In genomic region chr1:218686258-218686657, GRCh38 we compare ENCODE assay signal across 1 cellular context.
TF ChIP-seq lines count a peak whose summit lies in the region.

No MANE protein-coding gene starts in this region.

TF ChIP-seq in HEK293, 187 proteins besides CTCF, POLR2A, EP300 and RAD21 (continued from another document and continues in another):
- TF ChIP-seq ZNF658 (tag by site-specific recombination; IDR thresholded peaks at IDR 0.05), result no peak
- no peak for TF ChIP-seq ZNF433 (tag by site-specific recombination; IDR thresholded peaks at IDR 0.05; ENCODE audit: low read depth)
- no peak for TF ChIP-seq ZNF513 (tag by site-specific recombination; IDR thresholded peaks at IDR 0.05)
- TF ChIP-seq ZNF548 (tag by site-specific recombination; IDR thresholded peaks at IDR 0.05), result no peak
- no peak for TF ChIP-seq ZNF138 (tag by site-specific recombination; IDR thresholded peaks at IDR 0.05; ENCODE audit: borderline replicate concordance)
- TF ChIP-seq ZNF692 (tag by site-specific recombination; IDR thresholded peaks at IDR 0.05), result 0 out of 2 replicates have a peak, but pooled peaks have one; percentile 26
- TF ChIP-seq ZBTB20 (tag by site-specific recombination; IDR thresholded peaks at IDR 0.05), result no peak
- TF ChIP-seq, protein P1, sequence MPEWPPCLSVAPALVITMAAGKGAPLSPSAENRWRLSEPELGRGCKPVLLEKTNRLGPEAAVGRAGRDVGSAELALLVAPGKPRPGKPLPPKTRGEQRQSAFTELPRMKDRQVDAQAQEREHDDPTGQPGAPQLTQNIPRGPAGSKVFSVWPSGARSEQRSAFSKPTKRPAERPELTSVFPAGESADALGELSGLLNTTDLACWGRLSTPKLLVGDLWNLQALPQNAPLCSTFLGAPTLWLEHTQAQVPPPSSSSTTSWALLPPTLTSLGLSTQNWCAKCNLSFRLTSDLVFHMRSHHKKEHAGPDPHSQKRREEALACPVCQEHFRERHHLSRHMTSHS (tag by site-specific recombination; IDR thresholded peaks at IDR 0.05), result peak; percentile 77
- TF ChIP-seq ZNF132 (tag by site-specific recombination; IDR thresholded peaks at IDR 0.05; ENCODE audit: borderline replicate concordance), result no peak
- TF ChIP-seq ZFP3 (tag by site-specific recombination; IDR thresholded peaks at IDR 0.05; ENCODE audit: low read depth), result no peak
- peak; percentile 58; the same call in 1 of the 2 replicates for TF ChIP-seq GLI2 (tag by site-specific recombination; IDR thresholded peaks at IDR 0.05; ENCODE audit: borderline replicate concordance, low read depth)
- TF ChIP-seq, protein P2, sequence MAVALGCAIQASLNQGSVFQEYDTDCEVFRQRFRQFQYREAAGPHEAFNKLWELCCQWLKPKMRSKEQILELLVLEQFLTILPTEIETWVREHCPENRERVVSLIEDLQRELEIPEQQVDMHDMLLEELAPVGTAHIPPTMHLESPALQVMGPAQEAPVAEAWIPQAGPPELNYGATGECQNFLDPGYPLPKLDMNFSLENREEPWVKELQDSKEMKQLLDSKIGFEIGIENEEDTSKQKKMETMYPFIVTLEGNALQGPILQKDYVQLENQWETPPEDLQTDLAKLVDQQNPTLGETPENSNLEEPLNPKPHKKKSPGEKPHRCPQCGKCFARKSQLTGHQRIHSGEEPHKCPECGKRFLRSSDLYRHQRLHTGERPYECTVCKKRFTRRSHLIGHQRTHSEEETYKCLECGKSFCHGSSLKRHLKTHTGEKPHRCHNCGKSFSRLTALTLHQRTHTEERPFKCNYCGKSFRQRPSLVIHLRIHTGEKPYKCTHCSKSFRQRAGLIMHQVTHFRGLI (tag by site-specific recombination; IDR thresholded peaks at IDR 0.05), result peak; percentile 28; the same call in 1 of the 2 replicates
- TF ChIP-seq, protein P3, sequence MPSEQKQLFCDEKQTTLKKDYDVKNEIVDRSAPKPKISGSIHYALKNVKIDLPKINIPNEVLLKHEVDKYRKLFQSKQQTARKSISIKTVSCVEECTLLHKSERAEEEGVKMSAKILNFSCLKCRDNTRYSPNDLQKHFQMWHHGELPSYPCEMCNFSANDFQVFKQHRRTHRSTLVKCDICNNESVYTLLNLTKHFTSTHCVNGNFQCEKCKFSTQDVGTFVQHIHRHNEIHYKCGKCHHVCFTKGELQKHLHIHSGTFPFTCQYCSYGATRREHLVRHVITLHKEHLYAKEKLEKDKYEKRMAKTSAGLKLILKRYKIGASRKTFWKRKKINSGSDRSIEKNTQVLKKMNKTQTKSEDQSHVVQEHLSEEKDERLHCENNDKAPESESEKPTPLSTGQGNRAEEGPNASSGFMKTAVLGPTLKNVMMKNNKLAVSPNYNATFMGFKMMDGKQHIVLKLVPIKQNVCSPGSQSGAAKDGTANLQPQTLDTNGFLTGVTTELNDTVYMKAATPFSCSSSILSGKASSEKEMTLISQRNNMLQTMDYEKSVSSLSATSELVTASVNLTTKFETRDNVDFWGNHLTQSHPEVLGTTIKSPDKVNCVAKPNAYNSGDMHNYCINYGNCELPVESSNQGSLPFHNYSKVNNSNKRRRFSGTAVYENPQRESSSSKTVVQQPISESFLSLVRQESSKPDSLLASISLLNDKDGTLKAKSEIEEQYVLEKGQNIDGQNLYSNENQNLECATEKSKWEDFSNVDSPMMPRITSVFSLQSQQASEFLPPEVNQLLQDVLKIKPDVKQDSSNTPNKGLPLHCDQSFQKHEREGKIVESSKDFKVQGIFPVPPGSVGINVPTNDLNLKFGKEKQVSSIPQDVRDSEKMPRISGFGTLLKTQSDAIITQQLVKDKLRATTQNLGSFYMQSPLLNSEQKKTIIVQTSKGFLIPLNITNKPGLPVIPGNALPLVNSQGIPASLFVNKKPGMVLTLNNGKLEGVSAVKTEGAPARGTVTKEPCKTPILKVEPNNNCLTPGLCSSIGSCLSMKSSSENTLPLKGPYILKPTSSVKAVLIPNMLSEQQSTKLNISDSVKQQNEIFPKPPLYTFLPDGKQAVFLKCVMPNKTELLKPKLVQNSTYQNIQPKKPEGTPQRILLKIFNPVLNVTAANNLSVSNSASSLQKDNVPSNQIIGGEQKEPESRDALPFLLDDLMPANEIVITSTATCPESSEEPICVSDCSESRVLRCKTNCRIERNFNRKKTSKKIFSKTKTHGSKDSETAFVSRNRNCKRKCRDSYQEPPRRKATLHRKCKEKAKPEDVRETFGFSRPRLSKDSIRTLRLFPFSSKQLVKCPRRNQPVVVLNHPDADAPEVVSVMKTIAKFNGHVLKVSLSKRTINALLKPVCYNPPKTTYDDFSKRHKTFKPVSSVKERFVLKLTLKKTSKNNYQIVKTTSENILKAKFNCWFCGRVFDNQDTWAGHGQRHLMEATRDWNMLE (tag by site-specific recombination; conservative IDR thresholded peaks at IDR 0.05; ENCODE audit: low read depth), result no peak
- TF ChIP-seq GLIS1 (tag by site-specific recombination; IDR thresholded peaks at IDR 0.05), result no peak
- TF ChIP-seq, protein P4, sequence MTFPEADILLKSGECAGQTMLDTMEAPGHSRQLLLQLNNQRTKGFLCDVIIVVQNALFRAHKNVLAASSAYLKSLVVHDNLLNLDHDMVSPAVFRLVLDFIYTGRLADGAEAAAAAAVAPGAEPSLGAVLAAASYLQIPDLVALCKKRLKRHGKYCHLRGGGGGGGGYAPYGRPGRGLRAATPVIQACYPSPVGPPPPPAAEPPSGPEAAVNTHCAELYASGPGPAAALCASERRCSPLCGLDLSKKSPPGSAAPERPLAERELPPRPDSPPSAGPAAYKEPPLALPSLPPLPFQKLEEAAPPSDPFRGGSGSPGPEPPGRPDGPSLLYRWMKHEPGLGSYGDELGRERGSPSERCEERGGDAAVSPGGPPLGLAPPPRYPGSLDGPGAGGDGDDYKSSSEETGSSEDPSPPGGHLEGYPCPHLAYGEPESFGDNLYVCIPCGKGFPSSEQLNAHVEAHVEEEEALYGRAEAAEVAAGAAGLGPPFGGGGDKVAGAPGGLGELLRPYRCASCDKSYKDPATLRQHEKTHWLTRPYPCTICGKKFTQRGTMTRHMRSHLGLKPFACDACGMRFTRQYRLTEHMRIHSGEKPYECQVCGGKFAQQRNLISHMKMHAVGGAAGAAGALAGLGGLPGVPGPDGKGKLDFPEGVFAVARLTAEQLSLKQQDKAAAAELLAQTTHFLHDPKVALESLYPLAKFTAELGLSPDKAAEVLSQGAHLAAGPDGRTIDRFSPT (tag by site-specific recombination; IDR thresholded peaks at IDR 0.05), result peak; percentile 54; the same call in 1 of the 2 replicates
- TF ChIP-seq ZNF404 (tag by site-specific recombination; IDR thresholded peaks at IDR 0.05), result no peak
- 0 out of 2 replicates have a peak, but pooled peaks have one; percentile 59 for TF ChIP-seq TSHZ1 (tag by site-specific recombination; IDR thresholded peaks at IDR 0.05; ENCODE audit: borderline replicate concordance)
- 0 out of 2 replicates have a peak, but pooled peaks have one; percentile 34 for TF ChIP-seq ZXDB (tag by site-specific recombination; IDR thresholded peaks at IDR 0.05)
- no peak for TF ChIP-seq ZNF791 (tag by site-specific recombination; IDR thresholded peaks at IDR 0.05)
- no peak for TF ChIP-seq ZNF561 (tag by site-specific recombination; IDR thresholded peaks at IDR 0.05; ENCODE audit: borderline replicate concordance)
- 0 out of 2 replicates have a peak, but pooled peaks have one; percentile 16 for TF ChIP-seq SP7 (tag by site-specific recombination; IDR thresholded peaks at IDR 0.05)
- peak; percentile 57 for TF ChIP-seq FEZF1 (tag by site-specific recombination; IDR thresholded peaks at IDR 0.05)
- no peak for TF ChIP-seq ZNF48 (tag by site-specific recombination; IDR thresholded peaks at IDR 0.05)
- TF ChIP-seq MEIS1 (CRISPR knock-in tag; IDR thresholded peaks at IDR 0.05; ENCODE audit: borderline replicate concordance), result no peak
- no peak for TF ChIP-seq HOXA7 (CRISPR knock-in tag; IDR thresholded peaks at IDR 0.05; ENCODE audit: borderline replicate concordance)
- no peak for TF ChIP-seq ZNF16 (tag by site-specific recombination; IDR thresholded peaks at IDR 0.05; ENCODE audit: low read depth)
- no peak for TF ChIP-seq MZF1 (tag by site-specific recombination; IDR thresholded peaks at IDR 0.05; ENCODE audit: borderline replicate concordance)
- TF ChIP-seq ZNF140 (tag by site-specific recombination; IDR thresholded peaks at IDR 0.05), result no peak
- no peak for TF ChIP-seq ZNF341 (tag by site-specific recombination; IDR thresholded peaks at IDR 0.05; ENCODE audit: low read depth)
- TF ChIP-seq, protein P5, sequence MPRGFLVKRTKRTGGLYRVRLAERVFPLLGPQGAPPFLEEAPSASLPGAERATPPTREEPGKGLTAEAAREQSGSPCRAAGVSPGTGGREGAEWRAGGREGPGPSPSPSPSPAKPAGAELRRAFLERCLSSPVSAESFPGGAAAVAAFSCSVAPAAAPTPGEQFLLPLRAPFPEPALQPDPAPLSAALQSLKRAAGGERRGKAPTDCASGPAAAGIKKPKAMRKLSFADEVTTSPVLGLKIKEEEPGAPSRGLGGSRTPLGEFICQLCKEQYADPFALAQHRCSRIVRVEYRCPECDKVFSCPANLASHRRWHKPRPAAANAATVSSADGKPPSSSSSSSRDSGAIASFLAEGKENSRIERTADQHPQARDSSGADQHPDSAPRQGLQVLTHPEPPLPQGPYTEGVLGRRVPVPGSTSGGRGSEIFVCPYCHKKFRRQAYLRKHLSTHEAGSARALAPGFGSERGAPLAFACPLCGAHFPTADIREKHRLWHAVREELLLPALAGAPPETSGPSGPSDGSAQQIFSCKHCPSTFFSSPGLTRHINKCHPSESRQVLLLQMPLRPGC (tag by site-specific recombination; IDR thresholded peaks at IDR 0.05), result peak; percentile 56; the same call in 1 of the 2 replicates
- TF ChIP-seq, protein P6, sequence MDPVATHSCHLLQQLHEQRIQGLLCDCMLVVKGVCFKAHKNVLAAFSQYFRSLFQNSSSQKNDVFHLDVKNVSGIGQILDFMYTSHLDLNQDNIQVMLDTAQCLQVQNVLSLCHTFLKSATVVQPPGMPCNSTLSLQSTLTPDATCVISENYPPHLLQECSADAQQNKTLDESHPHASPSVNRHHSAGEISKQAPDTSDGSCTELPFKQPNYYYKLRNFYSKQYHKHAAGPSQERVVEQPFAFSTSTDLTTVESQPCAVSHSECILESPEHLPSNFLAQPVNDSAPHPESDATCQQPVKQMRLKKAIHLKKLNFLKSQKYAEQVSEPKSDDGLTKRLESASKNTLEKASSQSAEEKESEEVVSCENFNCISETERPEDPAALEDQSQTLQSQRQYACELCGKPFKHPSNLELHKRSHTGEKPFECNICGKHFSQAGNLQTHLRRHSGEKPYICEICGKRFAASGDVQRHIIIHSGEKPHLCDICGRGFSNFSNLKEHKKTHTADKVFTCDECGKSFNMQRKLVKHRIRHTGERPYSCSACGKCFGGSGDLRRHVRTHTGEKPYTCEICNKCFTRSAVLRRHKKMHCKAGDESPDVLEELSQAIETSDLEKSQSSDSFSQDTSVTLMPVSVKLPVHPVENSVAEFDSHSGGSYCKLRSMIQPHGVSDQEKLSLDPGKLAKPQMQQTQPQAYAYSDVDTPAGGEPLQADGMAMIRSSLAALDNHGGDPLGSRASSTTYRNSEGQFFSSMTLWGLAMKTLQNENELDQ (tag by site-specific recombination; IDR thresholded peaks at IDR 0.05; ENCODE audit: low read depth), result no peak
- TF ChIP-seq ZBTB17 (tag by site-specific recombination; IDR thresholded peaks at IDR 0.05), result no peak
- no peak for TF ChIP-seq ZNF596 (tag by site-specific recombination; IDR thresholded peaks at IDR 0.05)
- TF ChIP-seq ZNF629 (tag by site-specific recombination; IDR thresholded peaks at IDR 0.05), result no peak; the same call in 1 of the 2 replicates
- peak; percentile 55 for TF ChIP-seq ZEB2 (tag by site-specific recombination; IDR thresholded peaks at IDR 0.05)
